Comparison of ENCODE assay signal across 12 cellular contexts in genomic region chr19:13859361-13859880, GRCh38. TPM values are rescaled to one million over a fixed set of nuclear protein-coding genes. Genes with fewer than 3 reads are reported as not detected.
DNase-seq lines count a peak whose midpoint lies in the region; ATAC-seq lines count a peak whose summit lies in the region.
"Had no signal": no experiment of that assay in that cellular context is flagged by ENCODE, and none has a peak within 500 bp of the region (broad histone marks: within the 10 kb centered on the region; RNA-seq: fewer than 3 reads in every experiment).

No MANE protein-coding gene starts in this region.

- H3K27ac ChIP-seq in CD8-positive, alpha-beta memory T cell (ENCODE audit: low read depth, low read length) = no peak overlapping the region
- H3K27ac ChIP-seq in neuronal stem cell (replicated peaks; ENCODE audit: low read length) = no peak overlapping the region

- DNase-seq in CD8-positive, alpha-beta memory T cell = no peak
- DNase-seq in HCEC 1CT (peak; percentile 48), T-helper 17 cell (no peak), immature natural killer cell (no peak), COLO668 (lab: John Stamatoyannopoulos, UW; ENCODE audit: unreplicated experiment) (no peak), amniotic stem cell (lab: John Stamatoyannopoulos, UW) (no peak), neuronal stem cell (ENCODE audit: low spot score) (no peak)
- DNase-seq: activated naive CD4-positive, alpha-beta T cell; GDM1; NCI-H510A treated with DMSO at 0.1 percent for 48 hours; right cardiac atrium had no signal

- CTCF ChIA-PET in CD8-positive, alpha-beta memory T cell (lab: Charles Lee) = interaction anchor here (0.6 to 10.5 kb wide), 5 partner anchors 10 to 73 kb away, joined by 3 to 219 read pairs (median 53); partner anchors contain the start of gene ZSWIM4

- no peaks in the 10 kb centered on the region for H3K9me3 Mint-ChIP-seq in CD8-positive, alpha-beta memory T cell
- H3K9me3 Mint-ChIP-seq in immature natural killer cell = peaks cover 0 to 1% (median 0%) of the 10 kb centered on the region in 6 donors

- POLR2A ChIA-PET in CD8-positive, alpha-beta memory T cell (lab: Charles Lee) = interaction anchor here (0.6 to 2.1 kb wide), 3 partner anchors 12 to 578 kb away, joined by 5 to 7 read pairs (median 6); no protein-coding TSS in a partner anchor

- peaks cover 9% of the 10 kb centered on the region for H3K27me3 ChIP-seq in CD8-positive, alpha-beta memory T cell (ENCODE audit: insufficient read depth, low read length, poor library complexity, severe bottlenecking)
- H3K27me3 ChIP-seq in neuronal stem cell (ENCODE audit: control insufficient read depth in 3 of 3, insufficient read depth in 3 of 3, low read depth in 1 of 3, low read length in 3 of 3) = peaks cover 0 to 16% (median 9%) of the 10 kb centered on the region in 3 experiments

- H2BK15ac ChIP-seq in neuronal stem cell (ENCODE audit: low read length) = no peak overlapping the region

- no peaks in the 10 kb centered on the region for H3K79me1 ChIP-seq in neuronal stem cell (ENCODE audit: low read depth, low read length)

- H3K4me1 ChIP-seq in CD8-positive, alpha-beta memory T cell (ENCODE audit: insufficient read depth, low read length) = peaks cover 21% of the 10 kb centered on the region
- peaks cover 8 to 10% of the 10 kb centered on the region in 2 donors for H3K4me1 ChIP-seq in neuronal stem cell (ENCODE audit: control insufficient read depth in 2 of 2, insufficient read depth in 1 of 2, low read depth in 1 of 2, low read length in 2 of 2)

- no CpG with 5 or more reads among the region's 3 CpGs for WGBS in neuronal stem cell (ENCODE audit: extremely low coverage in 2 of 2, insufficient read length in 2 of 2, insufficient replicate concordance in 1 of 2), 2 donors

- no peak overlapping the region for H3K4ac ChIP-seq in neuronal stem cell (ENCODE audit: low read length)

- no peaks in the 10 kb centered on the region for H3K9me3 ChIP-seq in CD8-positive, alpha-beta memory T cell (ENCODE audit: low read length)
- H3K9me3 ChIP-seq in T-helper 17 cell (ENCODE audit: control insufficient read depth, low read length, poor library complexity, severe bottlenecking) (no peaks in the 10 kb centered on the region), neuronal stem cell (replicated peaks in 1 of 2; ENCODE audit: control insufficient read depth in 2 of 2, insufficient read depth in 1 of 2, low read depth in 1 of 2, low read length in 2 of 2) (no peaks in the 10 kb centered on the region)

- H3K36me3 ChIP-seq in CD8-positive, alpha-beta memory T cell (ENCODE audit: insufficient read depth, low read length) = no peaks in the 10 kb centered on the region
- no peaks in the 10 kb centered on the region for H3K36me3 ChIP-seq in neuronal stem cell (replicated peaks in 1 of 2; ENCODE audit: control insufficient read depth in 2 of 2, insufficient read depth in 2 of 2, low read length in 2 of 2)

- no peak overlapping the region for H3K9ac ChIP-seq in neuronal stem cell (ENCODE audit: low read depth, low read length, poor library complexity)

- H2AFZ ChIP-seq in neuronal stem cell (ENCODE audit: low read length) = no peak overlapping the region

- H3K14ac ChIP-seq in neuronal stem cell (ENCODE audit: low read length) = no peak overlapping the region

- no peak for ATAC-seq in T-helper 17 cell
- no peak for ATAC-seq in HG02970 (IDR thresholded peaks at IDR 0.05; ENCODE audit: low FRiP score, unreplicated experiment)
- ATAC-seq: right cardiac atrium had no signal

- no peak overlapping the region for H2BK12ac ChIP-seq in neuronal stem cell (ENCODE audit: low read length)

- peak overlapping the region in 4 of 7 donors; percentile 2 to 36 (median 26) for H3K4me3 Mint-ChIP-seq in CD8-positive, alpha-beta memory T cell
- H3K4me3 Mint-ChIP-seq in T-helper 17 cell (peak overlapping the region; percentile 52), immature natural killer cell (no peak overlapping the region)

- no peak overlapping the region for H3K18ac ChIP-seq in neuronal stem cell (ENCODE audit: low read length)

- no peak overlapping the region for H3K23ac ChIP-seq in neuronal stem cell (ENCODE audit: low read depth, low read length, poor library complexity)

- peaks cover 9 to 16% of the 10 kb centered on the region in 2 donors for H3K27me3 Mint-ChIP-seq in CD8-positive, alpha-beta memory T cell
- H3K27me3 Mint-ChIP-seq in T-helper 17 cell = peaks cover 9% of the 10 kb centered on the region
- H3K27me3 Mint-ChIP-seq in immature natural killer cell (ENCODE audit: low read depth in 3 of 3) = peaks cover 8 to 18% (median 17%) of the 10 kb centered on the region in 3 donors

- no peak overlapping the region for H2BK120ac ChIP-seq in neuronal stem cell (ENCODE audit: low read depth, low read length)

- no peak overlapping the region for H4K91ac ChIP-seq in neuronal stem cell (ENCODE audit: low read depth, low read length, poor library complexity)

- H2AK5ac ChIP-seq in neuronal stem cell (ENCODE audit: low read depth, low read length) = no peak overlapping the region

- H3K4me3 ChIP-seq in CD8-positive, alpha-beta memory T cell (ENCODE audit: low read length) = no peak overlapping the region
- no peak overlapping the region for H3K4me3 ChIP-seq in neuronal stem cell (ENCODE audit: low read length in 2 of 2)

- no peak overlapping the region for H4K8ac ChIP-seq in neuronal stem cell (ENCODE audit: low read depth, low read length)

- H2BK5ac ChIP-seq in neuronal stem cell (ENCODE audit: low read length) = no peak overlapping the region

- H3K27ac Mint-ChIP-seq in CD8-positive, alpha-beta memory T cell = peak overlapping the region in 4 of 8 donors; percentile 40 to 75 (median 67)
- H3K27ac Mint-ChIP-seq in T-helper 17 cell (peak overlapping the region; percentile 99), immature natural killer cell (peak overlapping the region in 5 of 6 donors; percentile 9 to 62 (median 16))

- peaks cover 25 to 38% (median 37%) of the 10 kb centered on the region in 3 donors for H3K4me1 Mint-ChIP-seq in CD8-positive, alpha-beta memory T cell
- H3K4me1 Mint-ChIP-seq in T-helper 17 cell (peaks cover 29% of the 10 kb centered on the region), immature natural killer cell (peaks cover 20 to 23% of the 10 kb centered on the region in 2 donors)

- H3K4me2 ChIP-seq in neuronal stem cell (ENCODE audit: insufficient read depth, low read length, poor library complexity, severe bottlenecking) = no peak overlapping the region

- peaks cover 0 to 2% (median 2%) of the 10 kb centered on the region in 3 donors for H3K36me3 Mint-ChIP-seq in CD8-positive, alpha-beta memory T cell
- H3K36me3 Mint-ChIP-seq in T-helper 17 cell (ENCODE audit: low read depth) = peaks cover 2% of the 10 kb centered on the region
- no peaks in the 10 kb centered on the region for H3K36me3 Mint-ChIP-seq in immature natural killer cell

RNA-seq across cellular contexts. Expression of gene NANOS3, which starts 17.5 kb away (rescaled TPM):
- total RNA-seq in CD8-positive, alpha-beta memory T cell = 1 to 10 TPM in 1 of 2 experiments, under 1 TPM in 1; 0.90 to 1.5 TPM
- polyA plus RNA-seq in CD8-positive, alpha-beta memory T cell = not detected
- 1 to 10 TPM in 1 of 2 donors, under 1 TPM in 1; 0.60 to 2.6 TPM for total RNA-seq in T-helper 17 cell
- not detected for polyA plus RNA-seq in immature natural killer cell
- 0.08 TPM for polyA plus RNA-seq in neuronal stem cell (2013, experiment 1 of 2)
- not detected for polyA plus RNA-seq in neuronal stem cell (2013, experiment 2 of 2)

RNA-seq across cellular contexts. Expression of gene BRME1, which starts 46.5 kb away (rescaled TPM):
- 1 to 10 TPM; 6.8 to 8.2 TPM for total RNA-seq in CD8-positive, alpha-beta memory T cell
- polyA plus RNA-seq in CD8-positive, alpha-beta memory T cell = 3.5 TPM
- 1 to 10 TPM in 1 of 2 donors, under 1 TPM in 1; 0.82 to 1.7 TPM for total RNA-seq in T-helper 17 cell
- 10 to 100 TPM in 1 of 3 donors, 1 to 10 TPM in 2; 2.7 to 12.2 (median 6.9) TPM for polyA plus RNA-seq in immature natural killer cell
- 1.8 TPM for polyA plus RNA-seq in neuronal stem cell (2013, experiment 1 of 2)
- polyA plus RNA-seq in neuronal stem cell (2013, experiment 2 of 2) = 2.1 TPM

RNA-seq across cellular contexts. Expression of gene CC2D1A, which starts 46.6 kb away (rescaled TPM):
- 10 to 100 TPM; 30.8 to 31.0 TPM for total RNA-seq in CD8-positive, alpha-beta memory T cell
- 15.3 TPM for polyA plus RNA-seq in CD8-positive, alpha-beta memory T cell
- total RNA-seq in T-helper 17 cell = 10 to 100 TPM; 22.5 to 24.4 TPM
- 10 to 100 TPM in 1 of 3 donors, 1 to 10 TPM in 2; 1.5 to 19.2 (median 5.8) TPM for polyA plus RNA-seq in immature natural killer cell
- polyA plus RNA-seq in neuronal stem cell (2013, experiment 1 of 2) = 19.7 TPM
- 18.7 TPM for polyA plus RNA-seq in neuronal stem cell (2013, experiment 2 of 2)

Comparison
In these comparisons a context has a peak if more than half of its experiments do, and no peak if none do; other contexts are left out.
1. H3K4me3 Mint-ChIP-seq: peak in CD8-positive, alpha-beta memory T cell (4 of 7) and T-helper 17 cell (single experiment); none in immature natural killer cell (0 of 5).